ENCODE assay signal across 8 cellular contexts in genomic region chr20:17610566-17611289, GRCh38. TPM values are rescaled to one million over a fixed set of nuclear protein-coding genes. Genes with fewer than 3 reads are reported as not detected.
DNase-seq lines count a peak whose midpoint lies in the region; ATAC-seq and TF ChIP-seq lines count a peak whose summit lies in the region.

No MANE protein-coding gene starts in this region.

- H2AK9ac ChIP-seq in IMR-90 (replicated peaks; ENCODE audit: low read depth, low read length, poor library complexity), result peak overlapping the region; percentile 56

- peaks cover 8 to 62% of the 10 kb centered on the region in 2 experiments; a peak in 3 of 4 replicates for H3K79me1 ChIP-seq in IMR-90 (ENCODE audit: low read depth in 1 of 2, low read length in 2 of 2)

- DNase-seq in IMR-90 (no peak), left cardiac atrium (peak; percentile 27), amniotic stem cell (lab: John Stamatoyannopoulos, UW) (no peak), globus pallidus (ENCODE audit: low spot score) (no peak), 8988T (no peak), NCI-H1048 (lab: John Stamatoyannopoulos, UW) (no peak)
- DNase-seq in activated T-cell treated with anti-CD3 and anti-CD28 coated beads, Interleukin-2, amount 50 U/mL, for 1 hour, result peak; percentile 58
- DNase-seq in stimulated activated CD4-positive, alpha-beta T cell treated with anti-CD3 and anti-CD28 coated beads, Interleukin-4, amount 100 ng/mL, for 24 hours, result peak; percentile 60

- peak; percentile 9 for ATAC-seq in IMR-90 (ENCODE audit: low read depth)
- ATAC-seq in left cardiac atrium, result peak; percentile 5 to 11

- TF ChIP-seq CTCF in IMR-90 (conservative IDR thresholded peaks at IDR 0.05; ENCODE audit: low read depth, low read length), result no peak

- no TSS peak for BruUV-seq in IMR-90 (replicated peaks; lab: Mats Ljungman, UMichigan)

- dilution Hi-C loops in IMR-90 (cut with HindIII; ENCODE audit: low sequenced_read_pairs, unreplicated experiment), result no loop called here

- no peak overlapping the region for H4K91ac ChIP-seq in IMR-90 (ENCODE audit: insufficient read depth, low read depth, low read length)

- no peak overlapping the region for H2BK20ac ChIP-seq in IMR-90 (ENCODE audit: low read depth, low read length)

- H3K4me2 ChIP-seq in IMR-90 (ENCODE audit: low read depth, low read length), result no peak overlapping the region

- TF ChIP-seq RAD21 in IMR-90 (IDR thresholded peaks at IDR 0.05; ENCODE audit: low read length), result no peak

- H4K20me1 ChIP-seq in IMR-90 (ENCODE audit: insufficient read depth, low read length), result peaks cover 78% of the 10 kb centered on the region

- no peak overlapping the region for H3K56ac ChIP-seq in IMR-90 (ENCODE audit: extremely low read depth, insufficient read depth, low read length)

- no peak overlapping the region for H3K27ac ChIP-seq in IMR-90 (ENCODE audit: insufficient read depth, low read length)

- no peaks in the 10 kb centered on the region for H3K9me3 ChIP-seq in IMR-90 (ENCODE audit: control insufficient read depth, insufficient read depth, low read length)

- H3K18ac ChIP-seq in IMR-90 (ENCODE audit: low read depth, low read length), result no peak overlapping the region

- H3K4me1 ChIP-seq in IMR-90 (ENCODE audit: control insufficient read depth, insufficient read depth, low read length), result no peaks in the 10 kb centered on the region; the same call in 1 of the 2 replicates

- H2AK5ac ChIP-seq in IMR-90 (ENCODE audit: low read depth, low read length), result no peak overlapping the region

- H2BK120ac ChIP-seq in IMR-90 (ENCODE audit: low read depth, low read length), result no peak overlapping the region

- in situ Hi-C loops in IMR-90 (cut with MboI; ENCODE audit: low sequenced_read_pairs), result loop anchor here (5.0 kb wide), 1 partner anchor 73 kb away; no protein-coding TSS in a partner anchor

- H3K4ac ChIP-seq in IMR-90 (ENCODE audit: low read depth, low read length), result no peak overlapping the region

- peak overlapping the region; percentile 51 for H2AFZ ChIP-seq in IMR-90 (replicated peaks; ENCODE audit: low read length, poor library complexity)

- H3K4me3 ChIP-seq in IMR-90 (ENCODE audit: insufficient read depth, low read depth, low read length), result no peak overlapping the region

- CTCF ChIA-PET in IMR-90 (lab: Yijun Ruan, JAX), result interaction anchor here (0.6 to 1.4 kb wide), 3 partner anchors 66 to 328 kb away, joined by 3 read pairs; no protein-coding TSS in a partner anchor

- no peak overlapping the region for H4K8ac ChIP-seq in IMR-90 (ENCODE audit: low read depth in 2 of 2, low read length in 2 of 2)

- no peak overlapping the region for H3K14ac ChIP-seq in IMR-90 (replicated peaks; ENCODE audit: low read depth, low read length)

- TF ChIP-seq POLR2A in IMR-90 (IDR thresholded peaks at IDR 0.05; ENCODE audit: low read depth, low read length), result no peak

- peaks cover 43% of the 10 kb centered on the region for H3K36me3 ChIP-seq in IMR-90 (ENCODE audit: control insufficient read depth, insufficient read depth, low read length)

- no peaks in the 10 kb centered on the region for H3K27me3 ChIP-seq in IMR-90 (ENCODE audit: control insufficient read depth, insufficient read depth, low read length)

- H4K5ac ChIP-seq in IMR-90 (ENCODE audit: low read depth, low read length), result no peak overlapping the region

- POLR2A ChIA-PET in IMR-90 (lab: Charles Lee; ENCODE audit: unreplicated experiment), result no interaction called here

- no peak overlapping the region for H3K9ac ChIP-seq in IMR-90 (ENCODE audit: low read depth, low read length)

- H3K23ac ChIP-seq in IMR-90 (ENCODE audit: low read depth, low read length), result no peak overlapping the region

- H3K9me1 ChIP-seq in IMR-90 (ENCODE audit: insufficient read depth, low read length), result no peaks in the 10 kb centered on the region

- H2BK15ac ChIP-seq in IMR-90 (ENCODE audit: low read depth, low read length), result no peak overlapping the region

- intact Hi-C loops in IMR-90 (cut with micrococcal nuclease), result loop anchor here (5.0 to 10.0 kb wide), 2 partner anchors 106 to 808 kb away; no protein-coding TSS in a partner anchor
- intact Hi-C loops in left cardiac atrium (cut with DNase I), result loop anchor here in 1 of 2 donors (5.0 kb wide), 1 partner anchor 73 kb away; no protein-coding TSS in a partner anchor

- H2BK5ac ChIP-seq in IMR-90 (ENCODE audit: low read depth, low read length, poor library complexity, severe bottlenecking), result no peak overlapping the region

- 86% methylated on average over 13 of the region's 19 CpGs; no CpG with 5 or more reads in 1 of the 2 experiments for WGBS in IMR-90 (ENCODE audit: extremely low coverage in 2 of 2, insufficient read length in 1 of 2), 2 experiments

TF ChIP-seq in IMR-90, 13 proteins besides CTCF, POLR2A, EP300 and RAD21:
- TF ChIP-seq MAZ (IDR thresholded peaks at IDR 0.05; ENCODE audit: borderline replicate concordance, low read depth, low read length), result no peak
- no peak for TF ChIP-seq RCOR1 (IDR thresholded peaks at IDR 0.05; ENCODE audit: insufficient replicate concordance, low read length)
- TF ChIP-seq CHD1 (IDR thresholded peaks at IDR 0.05; ENCODE audit: low read depth, low read length), result no peak
- TF ChIP-seq RFX5 (IDR thresholded peaks at IDR 0.05; ENCODE audit: low read depth, low read length), result no peak
- TF ChIP-seq FOS (IDR thresholded peaks at IDR 0.05; ENCODE audit: low read depth, low read length), result no peak
- no peak for TF ChIP-seq NFE2L2 (IDR thresholded peaks at IDR 0.05; ENCODE audit: low read depth, low read length)
- no peak for TF ChIP-seq USF2 (IDR thresholded peaks at IDR 0.05; ENCODE audit: low read depth, low read length)

RNA-seq across cellular contexts. Expression of gene DSTN, which starts 40.9 kb away (rescaled TPM):
- 221 and 383 TPM in 2 replicates for total RNA-seq in IMR-90 (2012; rRNA removed)
- polyA plus RNA-seq in IMR-90 (2012; rRNA removed), result 258 and 269 TPM in 2 replicates
- polyA plus RNA-seq in IMR-90 (2012; cell fraction: cytosol; rRNA removed), result 105 and 120 TPM in 2 replicates
- polyA plus RNA-seq in IMR-90 (2012; cell fraction: nucleus; rRNA removed; ENCODE audit: low replicate concordance), result 20.5 and 87.7 TPM in 2 replicates
- 100 to 1,000 TPM; 547 to 572 TPM for total RNA-seq in left cardiac atrium

Comparison
In these comparisons a context has a peak if more than half of its experiments do, and no peak if none do; other contexts are left out.
1. DNase-seq: peak in activated T-cell treated with anti-CD3 and anti-CD28 coated beads, Interleukin-2, amount 50 U/mL, for 1 hour (single experiment), left cardiac atrium (single experiment) and stimulated activated CD4-positive, alpha-beta T cell treated with anti-CD3 and anti-CD28 coated beads, Interleukin-4, amount 100 ng/mL, for 24 hours (single experiment); none in IMR-90 (single experiment), amniotic stem cell (single experiment), globus pallidus (single experiment), 8988T (single experiment) and NCI-H1048 (single experiment).